Comparison of ENCODE assay signal across 1 cellular context in genomic region chr12:104048162-104048561, GRCh38.
TF ChIP-seq lines count a peak whose summit lies in the region.

No MANE protein-coding gene starts in this region.

TF ChIP-seq in HepG2, 621 proteins besides CTCF, POLR2A, EP300 and RAD21:
- TF ChIP-seq, protein P1, sequence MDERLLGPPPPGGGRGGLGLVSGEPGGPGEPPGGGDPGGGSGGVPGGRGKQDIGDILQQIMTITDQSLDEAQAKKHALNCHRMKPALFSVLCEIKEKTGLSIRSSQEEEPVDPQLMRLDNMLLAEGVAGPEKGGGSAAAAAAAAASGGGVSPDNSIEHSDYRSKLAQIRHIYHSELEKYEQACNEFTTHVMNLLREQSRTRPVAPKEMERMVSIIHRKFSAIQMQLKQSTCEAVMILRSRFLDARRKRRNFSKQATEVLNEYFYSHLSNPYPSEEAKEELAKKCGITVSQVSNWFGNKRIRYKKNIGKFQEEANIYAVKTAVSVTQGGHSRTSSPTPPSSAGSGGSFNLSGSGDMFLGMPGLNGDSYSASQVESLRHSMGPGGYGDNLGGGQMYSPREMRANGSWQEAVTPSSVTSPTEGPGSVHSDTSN (CRISPR knock-in tag; IDR thresholded peaks at IDR 0.05): no peak
- TF ChIP-seq ZNF7 (CRISPR knock-in tag; IDR thresholded peaks at IDR 0.05): no peak
- no peak for TF ChIP-seq THRA (CRISPR knock-in tag; IDR thresholded peaks at IDR 0.05; ENCODE audit: borderline replicate concordance)
